Comparison of ENCODE assay signal across 8 cellular contexts in the genomic region with DNA sequence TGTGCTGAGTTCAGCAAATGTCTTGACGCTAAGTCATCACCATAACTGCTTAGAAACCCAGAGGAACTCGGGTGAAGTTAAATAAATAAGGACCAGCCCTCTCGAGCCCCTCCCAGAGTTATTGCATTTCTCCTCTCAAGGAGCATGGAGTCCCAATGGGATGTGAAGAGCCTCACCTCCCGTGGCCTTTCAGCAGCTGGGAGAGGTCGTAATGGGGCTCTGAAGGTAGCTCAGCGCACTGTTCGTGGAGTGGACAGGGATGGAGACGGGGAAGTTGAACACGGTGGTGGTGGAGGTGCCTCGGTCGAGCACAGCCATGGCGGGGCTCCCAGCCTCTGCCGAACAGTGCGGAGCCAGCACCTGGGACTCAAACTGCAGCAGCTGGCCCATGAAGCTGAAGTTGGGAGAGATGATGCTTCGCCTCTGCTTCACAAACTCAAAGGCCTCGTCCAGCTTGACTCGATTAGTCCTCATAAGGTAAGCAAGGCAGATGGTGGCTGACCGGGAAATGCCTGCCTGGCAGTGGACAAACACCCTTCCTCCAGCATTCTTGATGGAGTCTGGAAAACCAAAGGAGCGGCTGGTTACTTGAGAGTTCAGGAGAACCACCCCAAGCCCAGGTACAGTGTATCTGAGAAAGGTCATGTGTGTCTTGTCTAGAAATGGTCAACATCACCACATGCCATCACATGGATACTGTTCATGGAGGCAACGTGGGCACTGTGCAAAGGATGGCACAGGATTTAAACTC. TPM values are rescaled to one million over a fixed set of nuclear protein-coding genes. Genes with fewer than 3 reads are reported as not detected.
DNase-seq lines count a peak whose midpoint lies in the region; ATAC-seq and TF ChIP-seq lines count a peak whose summit lies in the region.

No MANE protein-coding gene starts in this region.

- no peaks in the 10 kb centered on the region for H3K9me3 ChIP-seq in HUES64 (ENCODE audit: insufficient read depth, low read depth, low read length)

- peaks cover 69 to 79% of the 10 kb centered on the region in 2 donors for H3K4me1 Mint-ChIP-seq in immature natural killer cell
- peaks cover 78% of the 10 kb centered on the region for H3K4me1 Mint-ChIP-seq in stimulated activated memory B cell treated with anti-CD40 and anti-IgM and Interleukin-4, amounts not matched to agents 10 μg/mL and 1 μg/mL and 100 μg/mL, for 72 hours

- H3K4me3 Mint-ChIP-seq in immature natural killer cell = peak overlapping the region; percentile 85 to 93 (median 92)
- H3K4me3 Mint-ChIP-seq in stimulated activated memory B cell treated with anti-CD40 and anti-IgM and Interleukin-4, amounts not matched to agents 10 μg/mL and 1 μg/mL and 100 μg/mL, for 72 hours = peak overlapping the region; percentile 95

- no peak overlapping the region for H3K9ac ChIP-seq in HUES64 (ENCODE audit: low read depth, low read length)

- ATAC-seq in stimulated activated memory B cell treated with anti-CD40 and anti-IgM and Interleukin-4, amounts not matched to agents 10 μg/mL and 1 μg/mL and 100 μg/mL, for 72 hours = no peak
- ATAC-seq in GM21528 (IDR thresholded peaks at IDR 0.05; ENCODE audit: low FRiP score, unreplicated experiment) = no peak
- ATAC-seq in GM18873 (IDR thresholded peaks at IDR 0.05; ENCODE audit: low FRiP score, unreplicated experiment) = no peak
- no peak for ATAC-seq in omental fat pad (ENCODE audit: low FRiP score)

- 94% methylated on average over 20 of the region's 20 CpGs for WGBS in HUES64

- H3K27ac ChIP-seq in HUES64 (ENCODE audit: low read depth, low read length) = no peak overlapping the region
- peak overlapping the region; percentile 97 for H3K27ac ChIP-seq in angular gyrus (ENCODE audit: low read depth, low read length)

- no peaks in the 10 kb centered on the region for H3K9me3 Mint-ChIP-seq in immature natural killer cell
- no peaks in the 10 kb centered on the region for H3K9me3 Mint-ChIP-seq in stimulated activated memory B cell treated with anti-CD40 and anti-IgM and Interleukin-4, amounts not matched to agents 10 μg/mL and 1 μg/mL and 100 μg/mL, for 72 hours

- DNase-seq in immature natural killer cell = peak; percentile 55 to 59 (median 56)
- DNase-seq in SKM-1 treated with dmso at 0.1 percent for 144 hours (lab: John Stamatoyannopoulos, UW; ENCODE audit: unreplicated experiment) = no peak
- no peak for DNase-seq in omental fat pad (ENCODE audit: low spot score)

- H3K4me3 ChIP-seq in HUES64 (ENCODE audit: low read length) = peak overlapping the region; percentile 87; the same call in 1 of the 2 replicates

- H3K36me3 Mint-ChIP-seq in immature natural killer cell = peaks cover 12 to 25% (median 15%) of the 10 kb centered on the region in 3 donors
- peaks cover 16% of the 10 kb centered on the region for H3K36me3 Mint-ChIP-seq in stimulated activated memory B cell treated with anti-CD40 and anti-IgM and Interleukin-4, amounts not matched to agents 10 μg/mL and 1 μg/mL and 100 μg/mL, for 72 hours

- H3K36me3 ChIP-seq in HUES64 (ENCODE audit: insufficient read depth, low read length) = peaks cover 23% of the 10 kb centered on the region

- TF ChIP-seq CTCF in omental fat pad (IDR thresholded peaks at IDR 0.05) = no peak

- peaks cover 72 to 85% (median 72%) of the 10 kb centered on the region in 3 donors for H3K27me3 Mint-ChIP-seq in immature natural killer cell (ENCODE audit: low read depth in 3 of 3)
- H3K27me3 Mint-ChIP-seq in stimulated activated memory B cell treated with anti-CD40 and anti-IgM and Interleukin-4, amounts not matched to agents 10 μg/mL and 1 μg/mL and 100 μg/mL, for 72 hours = no peaks in the 10 kb centered on the region

- H3K4me1 ChIP-seq in HUES64 (ENCODE audit: insufficient read depth, low read length) = peaks cover 23% of the 10 kb centered on the region

- peak overlapping the region; percentile 84 to 99 (median 96) for H3K27ac Mint-ChIP-seq in immature natural killer cell
- H3K27ac Mint-ChIP-seq in stimulated activated memory B cell treated with anti-CD40 and anti-IgM and Interleukin-4, amounts not matched to agents 10 μg/mL and 1 μg/mL and 100 μg/mL, for 72 hours = no peak overlapping the region

- peaks cover 23% of the 10 kb centered on the region for H3K27me3 ChIP-seq in HUES64 (ENCODE audit: insufficient read depth, low read length)

RNA-seq across cellular contexts. Expression of a gene that starts 2.2 kb away (rescaled TPM):
- 6.8 TPM for polyA plus RNA-seq in HUES64 (2013, experiment 1 of 2)
- 6.7 TPM for polyA plus RNA-seq in HUES64 (2013, experiment 2 of 2)
- 1,000 to 10,000 TPM in 1 of 3 donors, 100 to 1,000 TPM in 2; 548 to 1,082 (median 887) TPM for polyA plus RNA-seq in immature natural killer cell
- 1,000 to 10,000 TPM; 1,645 to 2,968 (median 1,824) TPM for total RNA-seq in omental fat pad

Comparison
In these comparisons a context has a peak if more than half of its experiments do, and no peak if none do; other contexts are left out.
1. DNase-seq: peak in immature natural killer cell (3 of 3); none in SKM-1 treated with dmso at 0.1 percent for 144 hours (single experiment) and omental fat pad (single experiment).